38 cellular contexts compared by ENCODE assay signal in genomic region chr5:139524446-139524845, GRCh38. TPM values are rescaled to one million over a fixed set of nuclear protein-coding genes. Genes with fewer than 3 reads are reported as not detected.
A peak's percentile ranks its signal among the peaks of the same experiment; 100 is the strongest.
DNase-seq lines count a peak whose midpoint lies in the region; ATAC-seq, FAIRE-seq and TF ChIP-seq lines count a peak whose summit lies in the region.
"Had no signal": no experiment of that assay in that cellular context is flagged by ENCODE, and none has a peak within 500 bp of the region (broad histone marks: within the 10 kb centered on the region; RNA-seq: fewer than 3 reads in every experiment).

No MANE protein-coding gene starts in this region.

- H3K23ac ChIP-seq in mesenchymal stem cell (ENCODE audit: low read length in 2 of 2), result no peak overlapping the region

- ATAC-seq in HepG2 (no peak), right lobe of liver (no peak)
- no peak for ATAC-seq in stimulated activated naive CD8-positive, alpha-beta T cell treated with anti-CD3 and anti-CD28 coated beads, Interleukin-15, amount 100 ng/mL, for 72 hours
- ATAC-seq: activated T-helper 17 cell treated with anti-CD3 and anti-CD28 coated beads, Interleukin-2, amount 50 U/mL, for 72 hours; body of pancreas had no signal

- H2BK12ac ChIP-seq in mesenchymal stem cell (ENCODE audit: low read length in 2 of 2), result no peak overlapping the region

- TF ChIP-seq CTCF in HepG2 (CRISPR knock-in tag; IDR thresholded peaks at IDR 0.05) (no peak), right lobe of liver (IDR thresholded peaks at IDR 0.05) (no peak)

- H3K4me3 Mint-ChIP-seq in stimulated activated naive CD8-positive, alpha-beta T cell treated with anti-CD3 and anti-CD28 coated beads, Interleukin-15, amount 100 ng/mL, for 72 hours, result no peak overlapping the region
- H3K4me3 Mint-ChIP-seq: activated T-helper 17 cell treated with anti-CD3 and anti-CD28 coated beads, Interleukin-2, amount 50 U/mL, for 72 hours; CD4-positive, CD25-positive, alpha-beta regulatory T cell; dendritic cell treated with granulocyte-macrophage colony-stimulating factor and Interleukin-4, amounts not matched to agents 40 ng/mL and 50 ng/mL, for 4 days; endodermal cell; mesothelial cell of epicardium; T-helper 1 cell treated with Interleukin-12 subunit alpha and Interleukin-12 subunit beta and Interleukin-4 antibody, amounts not matched to agents 30 μg/mL and 1 μg/mL, for 36 hours had no signal

- TF ChIP-seq EP300 in HepG2 (IDR thresholded peaks at IDR 0.05; ENCODE audit: low read depth in 2 of 2, low read length in 2 of 2), result no peak
- TF ChIP-seq EP300 in HepG2 (CRISPR knock-in tag; IDR thresholded peaks at IDR 0.05; ENCODE audit: borderline replicate concordance), result no peak

- TF ChIP-seq RAD21 in HepG2 (CRISPR knock-in tag; IDR thresholded peaks at IDR 0.05), result no peak

- no peak overlapping the region for H3K4ac ChIP-seq in mesenchymal stem cell (ENCODE audit: low read depth in 1 of 2, low read length in 2 of 2)

- no peak for FAIRE-seq in HepG2 (lab: Jason Lieb, UNC)
- FAIRE-seq: D721Med had no signal

- in situ Hi-C loops in HepG2 (cut with HindIII; ENCODE audit: extremely low pct_ligation_motif_present, low pct_unique_long_range_greater_than_20kb), result no loop called here

- H3K36me3 ChIP-seq in HepG2 (replicated peaks in 1 of 2; ENCODE audit: control insufficient read depth in 1 of 2, insufficient read depth in 2 of 2, low read length in 2 of 2) (no peaks in the 10 kb centered on the region), right lobe of liver (no peaks in the 10 kb centered on the region), NT2/D1 (ENCODE audit: insufficient read depth, insufficient read length, low read length) (no peaks in the 10 kb centered on the region), mesenchymal stem cell (ENCODE audit: control insufficient read depth in 1 of 2, insufficient read depth in 2 of 2, low read depth in 1 of 2, low read length in 2 of 2) (no peaks in the 10 kb centered on the region)
- H3K36me3 ChIP-seq: esophagus muscularis mucosa, MG63, prostate gland, sigmoid colon, tibial artery had no signal

- POLR2A ChIA-PET in HepG2 (lab: Yijun Ruan, JAX), result interaction anchor here (1.0 to 2.4 kb wide), 2 partner anchors 21 kb away, joined by 3 to 10 read pairs; no protein-coding TSS in a partner anchor

- peak overlapping the region in 1 of 3 experiments; percentile 41; a peak in 2 of 6 replicates for H3K4me3 ChIP-seq in HepG2 (replicated peaks in 1 of 3; ENCODE audit: insufficient read depth in 1 of 3, low read depth in 2 of 3, low read length in 3 of 3)
- no peak overlapping the region for H3K4me3 ChIP-seq in right lobe of liver
- no peak overlapping the region for H3K4me3 ChIP-seq in NT2/D1 (ENCODE audit: insufficient read length, low read depth)
- H3K4me3 ChIP-seq in mesenchymal stem cell (ENCODE audit: insufficient read depth in 1 of 2, low read depth in 1 of 2, low read length in 2 of 2), result no peak overlapping the region
- H3K4me3 ChIP-seq: body of pancreas, esophagus muscularis mucosa, MG63, prostate gland, sigmoid colon, tibial artery had no signal

- H3K4me1 ChIP-seq in HepG2 (ENCODE audit: insufficient read depth, low read length) (peaks cover 74% of the 10 kb centered on the region), right lobe of liver (no peaks in the 10 kb centered on the region), NT2/D1 (ENCODE audit: insufficient read depth, insufficient read length) (peaks cover 3% of the 10 kb centered on the region), mesenchymal stem cell (ENCODE audit: control insufficient read depth, insufficient read depth, low read depth, low read length) (peaks cover 12% of the 10 kb centered on the region)
- H3K4me1 ChIP-seq: esophagus muscularis mucosa, prostate gland, sigmoid colon, tibial artery had no signal

- H3K14ac ChIP-seq in mesenchymal stem cell (ENCODE audit: low read length in 2 of 2), result no peak overlapping the region

- H3K18ac ChIP-seq in mesenchymal stem cell (ENCODE audit: low read depth in 1 of 2, low read length in 2 of 2), result no peak overlapping the region

- CTCF ChIA-PET in HepG2 (lab: Yijun Ruan, JAX; ENCODE audit: low intra/inter-chr PET ratio, low total read pairs), result no interaction called here

- no peak overlapping the region for H2BK5ac ChIP-seq in mesenchymal stem cell (ENCODE audit: low read depth, low read length, poor library complexity, severe bottlenecking)

- peak overlapping the region; percentile 62 for H2AFZ ChIP-seq in HepG2 (ENCODE audit: low read length)
- H2AFZ ChIP-seq in mesenchymal stem cell (ENCODE audit: low read depth, low read length), result no peak overlapping the region

- no peaks in the 10 kb centered on the region for H3K79me1 ChIP-seq in mesenchymal stem cell (replicated peaks; ENCODE audit: low read length, poor library complexity, severe bottlenecking)

- H3K27ac ChIP-seq in HepG2 (ENCODE audit: extremely low read length, insufficient read depth, low read length) (peak overlapping the region; percentile 60), right lobe of liver (no peak overlapping the region), mesenchymal stem cell (ENCODE audit: low read length, poor library complexity, severe bottlenecking) (no peak overlapping the region), caudate nucleus (ENCODE audit: low read depth, low read length) (no peak overlapping the region)
- H3K27ac ChIP-seq: 22Rv1, esophagus muscularis mucosa, sigmoid colon, tibial artery had no signal

- no peaks in the 10 kb centered on the region for H3K27me3 Mint-ChIP-seq in stimulated activated naive CD8-positive, alpha-beta T cell treated with anti-CD3 and anti-CD28 coated beads, Interleukin-15, amount 100 ng/mL, for 72 hours
- H3K27me3 Mint-ChIP-seq: activated T-helper 17 cell treated with anti-CD3 and anti-CD28 coated beads, Interleukin-2, amount 50 U/mL, for 72 hours had no signal

- peak overlapping the region; percentile 95 for H2AK5ac ChIP-seq in mesenchymal stem cell (ENCODE audit: low read length, severe bottlenecking)

- WGBS in HepG2 (ENCODE audit: low lambda C conversion rate), result 100% methylated on average over 3 of the region's 4 CpGs
- 33% methylated on average over 1 of the region's 4 CpGs for WGBS in right lobe of liver (ENCODE audit: insufficient coverage, low coverage, low lambda C conversion rate, missing lambda C conversion rate)
- WGBS in mesenchymal stem cell, result 74% methylated on average over 3 of the region's 4 CpGs

- H3K9me3 ChIP-seq in HepG2 (ENCODE audit: low read length), result no peaks in the 10 kb centered on the region
- H3K9me3 ChIP-seq in right lobe of liver, result no peaks in the 10 kb centered on the region
- H3K9me3 ChIP-seq in NT2/D1 (ENCODE audit: insufficient read depth, low read length), result no peaks in the 10 kb centered on the region
- no peaks in the 10 kb centered on the region for H3K9me3 ChIP-seq in mesenchymal stem cell (ENCODE audit: control insufficient read depth, low read length)
- H3K9me3 ChIP-seq: body of pancreas, esophagus muscularis mucosa, MG63, prostate gland, sigmoid colon, SK-N-SH, tibial artery had no signal

- peak overlapping the region; percentile 15 for H2BK120ac ChIP-seq in mesenchymal stem cell (ENCODE audit: low read depth, low read length)

- H3K9ac ChIP-seq in HepG2 (ENCODE audit: insufficient read depth, low read depth, low read length) (peak overlapping the region; percentile 74; the same call in 1 of the 2 replicates), NT2/D1 (ENCODE audit: insufficient read length, low read depth) (peak overlapping the region; percentile 17), mesenchymal stem cell (ENCODE audit: low read length) (no peak overlapping the region)
- H3K9ac ChIP-seq: SK-N-SH had no signal

- H3K27me3 ChIP-seq in HepG2 (ENCODE audit: control insufficient read depth in 1 of 2, insufficient read depth in 2 of 2, low read length in 2 of 2) (no peaks in the 10 kb centered on the region; a peak in 1 of 5 replicates), right lobe of liver (no peaks in the 10 kb centered on the region), NT2/D1 (ENCODE audit: insufficient read depth, insufficient read length) (no peaks in the 10 kb centered on the region), mesenchymal stem cell (ENCODE audit: control insufficient read depth in 1 of 2, insufficient read depth in 1 of 2, low read length in 2 of 2) (peaks cover 0 to 2% of the 10 kb centered on the region in 2 experiments)
- H3K27me3 ChIP-seq: body of pancreas, esophagus muscularis mucosa, MG63, sigmoid colon, tibial artery had no signal

- no peak overlapping the region for H2BK15ac ChIP-seq in mesenchymal stem cell (ENCODE audit: low read depth, poor library complexity, severe bottlenecking)

- DNase-seq in HepG2 (ENCODE audit: low spot score) (no peak), right lobe of liver (no peak), NT2/D1 (ENCODE audit: low read depth, low spot score) (no peak), mesenchymal stem cell (no peak), dermis blood vessel endothelial cell (no peak), caudate nucleus (lab: John Stamatoyannopoulos, UW) (no peak), NCI-H69 (lab: John Stamatoyannopoulos, UW) (no peak)
- DNase-seq in stimulated activated naive CD8-positive, alpha-beta T cell treated with anti-CD3 and anti-CD28 coated beads, Interleukin-15, amount 100 ng/mL, for 72 hours, result no peak
- DNase-seq: activated naive CD4-positive, alpha-beta T cell treated with anti-CD3 and anti-CD28 coated beads, Interleukin-2, amount 50 U/mL, for 16 hours; body of pancreas; foreskin fibroblast; head of caudate nucleus; KG1; MG63; NCI-H1105 treated with DMSO at 0.1 percent for 48 hours; NCI-H1930; NCI-H2171 treated with DMSO at 0.1 percent for 48 hours; NCI-H524 treated with DMSO at 0.1 percent for 48 hours; NK-92 treated with Interleukin-12 subunit alpha and Interleukin-12 subunit beta, amount 100 ng/mL, for 24 hours; sigmoid colon; SK-N-SH; stimulated activated CD4-positive, alpha-beta T cell treated with anti-CD3 and anti-CD28 coated beads, Interleukin-12 subunit alpha, Interleukin-12 subunit beta, amount 100 ng/mL, for 4 hours; stimulated activated CD4-positive, alpha-beta T cell treated with anti-CD3 and anti-CD28 coated beads, Interleukin-2, amount 100 ng/mL, for 48 hours; tibial artery had no signal

- peak overlapping the region; percentile 82 for H3K4me2 ChIP-seq in HepG2 (ENCODE audit: low read depth, low read length)
- no peak overlapping the region for H3K4me2 ChIP-seq in mesenchymal stem cell (ENCODE audit: low read length, poor library complexity, severe bottlenecking)
- H3K4me2 ChIP-seq: SK-N-SH had no signal

- TF ChIP-seq POLR2A in HepG2 (IDR thresholded peaks at IDR 0.05; ENCODE audit: insufficient read depth in 1 of 2, low read depth in 2 of 2, low read length in 2 of 2), result no peak
- TF ChIP-seq POLR2A in right lobe of liver (IDR thresholded peaks at IDR 0.05), result no peak

- no peaks in the 10 kb centered on the region for H4K20me1 ChIP-seq in HepG2 (ENCODE audit: insufficient read depth, low read length)

- no peaks in the 10 kb centered on the region for H3K4me1 Mint-ChIP-seq in stimulated activated naive CD8-positive, alpha-beta T cell treated with anti-CD3 and anti-CD28 coated beads, Interleukin-15, amount 100 ng/mL, for 72 hours
- H3K4me1 Mint-ChIP-seq: activated T-helper 17 cell treated with anti-CD3 and anti-CD28 coated beads, Interleukin-2, amount 50 U/mL, for 72 hours had no signal

- no peak overlapping the region for H3K27ac Mint-ChIP-seq in stimulated activated naive CD8-positive, alpha-beta T cell treated with anti-CD3 and anti-CD28 coated beads, Interleukin-15, amount 100 ng/mL, for 72 hours
- H3K27ac Mint-ChIP-seq: activated T-helper 17 cell treated with anti-CD3 and anti-CD28 coated beads, Interleukin-2, amount 50 U/mL, for 72 hours; mesothelial cell of epicardium; T-helper 1 cell treated with Interleukin-12 subunit alpha and Interleukin-12 subunit beta and Interleukin-4 antibody, amounts not matched to agents 30 μg/mL and 1 μg/mL, for 36 hours had no signal

- H4K91ac ChIP-seq in mesenchymal stem cell (ENCODE audit: low read length), result no peak overlapping the region

- intact Hi-C loops in HepG2 (cut with micrococcal nuclease; ENCODE audit: unreplicated experiment), result no loop called here
- intact Hi-C loops in right lobe of liver (cut with DNase I), result no loop called here

- H3K79me2 ChIP-seq in HepG2 (ENCODE audit: insufficient read depth, low read length), result peaks cover 52% of the 10 kb centered on the region

- no peaks in the 10 kb centered on the region for H3K9me3 Mint-ChIP-seq in stimulated activated naive CD8-positive, alpha-beta T cell treated with anti-CD3 and anti-CD28 coated beads, Interleukin-15, amount 100 ng/mL, for 72 hours
- H3K9me3 Mint-ChIP-seq: activated T-helper 17 cell treated with anti-CD3 and anti-CD28 coated beads, Interleukin-2, amount 50 U/mL, for 72 hours; dendritic cell treated with granulocyte-macrophage colony-stimulating factor and Interleukin-4, amounts not matched to agents 40 ng/mL and 50 ng/mL, for 4 days; mesothelial cell of epicardium; T-helper 1 cell treated with Interleukin-12 subunit alpha and Interleukin-12 subunit beta and Interleukin-4 antibody, amounts not matched to agents 30 μg/mL and 1 μg/mL, for 36 hours had no signal

- BruUV-seq in HepG2 (replicated peaks; lab: Mats Ljungman, UMichigan), result no TSS peak

- H4K8ac ChIP-seq in mesenchymal stem cell (ENCODE audit: low read length), result no peak overlapping the region

RNA-seq across cellular contexts. Expression of gene UBE2D2, which starts 36.7 kb away (rescaled TPM):
- 109 and 118 TPM in 2 replicates for total RNA-seq in HepG2 (2016; rRNA removed; fragmentation: Illumina TruSeq; extraction: Trizol)
- total RNA-seq in HepG2 (2016; cell fraction: cytosol; rRNA removed; fragmentation: Illumina TruSeq; extraction: Trizol; ENCODE audit: low read depth), result 111 and 139 TPM in 2 replicates
- total RNA-seq in HepG2 (2016; cell fraction: insoluble cytoplasmic fraction; rRNA removed; fragmentation: Illumina TruSeq; extraction: Trizol), result 93.2 and 113 TPM in 2 replicates
- 196 and 210 TPM in 2 replicates for total RNA-seq in HepG2 (2016; cell fraction: membrane; rRNA removed; fragmentation: Illumina TruSeq; extraction: Trizol)
- total RNA-seq in HepG2 (2016; cell fraction: nucleus; rRNA removed; fragmentation: Illumina TruSeq; extraction: Trizol), result 43.4 and 55.4 TPM in 2 replicates
- 59.9 and 79.1 TPM in 2 replicates for polyA plus RNA-seq in HepG2 (2011; rRNA removed)
- 23.8 and 37.3 TPM in 2 replicates for polyA plus RNA-seq in HepG2 (2011; cell fraction: cytosol; rRNA removed)
- polyA plus RNA-seq in HepG2 (2011; cell fraction: nucleus; rRNA removed), result 22.3 and 35.1 TPM in 2 replicates
- polyA plus RNA-seq in HepG2 (2012), result 154 and 174 TPM in 2 replicates
- 266 and 332 TPM in 2 replicates for polyA plus RNA-seq in HepG2 (2016; cell fraction: cytosol; fragmentation: Illumina TruSeq; extraction: Trizol; ENCODE audit: low read depth)
- 161 and 175 TPM in 2 replicates for polyA plus RNA-seq in HepG2 (2016; cell fraction: insoluble cytoplasmic fraction; fragmentation: Illumina TruSeq; extraction: Trizol; ENCODE audit: low read depth)
- 293 and 345 TPM in 2 replicates for polyA plus RNA-seq in HepG2 (2016; cell fraction: membrane; fragmentation: Illumina TruSeq; extraction: Trizol; ENCODE audit: low read depth)
- 120 and 128 TPM in 2 replicates for polyA plus RNA-seq in HepG2 (2016; cell fraction: nucleus; fragmentation: Illumina TruSeq; extraction: Trizol; ENCODE audit: insufficient read depth, low read depth)
- polyA minus RNA-seq in HepG2 (2011; rRNA and poly(A)+ RNA removed; ENCODE audit: low replicate concordance), result 14.5 and 25.8 TPM in 2 replicates
- polyA minus RNA-seq in HepG2 (2011; cell fraction: cytosol; rRNA and poly(A)+ RNA removed), result 41.2 and 47.5 TPM in 2 replicates
- 32.2 and 38.5 TPM in 2 replicates for polyA minus RNA-seq in HepG2 (2011; cell fraction: nucleus; rRNA and poly(A)+ RNA removed)
- 10 to 100 TPM; 38.3 to 68.3 (median 53.1) TPM for total RNA-seq in right lobe of liver
- polyA plus RNA-seq in mesenchymal stem cell (2013, experiment 1 of 2), result 102 TPM
- polyA plus RNA-seq in mesenchymal stem cell (2013, experiment 2 of 2), result 107 TPM
- total RNA-seq in dermis blood vessel endothelial cell, result 68.5 and 71.6 TPM in 2 replicates

RNA-seq across cellular contexts. Expression of gene STING1, which starts 41.9 kb away (rescaled TPM):
- 0.56 and 1.3 TPM in 2 replicates for total RNA-seq in HepG2 (2016; rRNA removed; fragmentation: Illumina TruSeq; extraction: Trizol)
- total RNA-seq in HepG2 (2016; cell fraction: cytosol; rRNA removed; fragmentation: Illumina TruSeq; extraction: Trizol; ENCODE audit: low read depth), result 0.40 and 0.71 TPM in 2 replicates
- total RNA-seq in HepG2 (2016; cell fraction: insoluble cytoplasmic fraction; rRNA removed; fragmentation: Illumina TruSeq; extraction: Trizol), result 0.59 and 1.8 TPM in 2 replicates
- 1.0 and 1.5 TPM in 2 replicates for total RNA-seq in HepG2 (2016; cell fraction: membrane; rRNA removed; fragmentation: Illumina TruSeq; extraction: Trizol)
- 2.5 and 3.9 TPM in 2 replicates for total RNA-seq in HepG2 (2016; cell fraction: nucleus; rRNA removed; fragmentation: Illumina TruSeq; extraction: Trizol)
- polyA plus RNA-seq in HepG2 (2011; rRNA removed), result 4.4 and 5.1 TPM in 2 replicates
- 2.4 and 3.4 TPM in 2 replicates for polyA plus RNA-seq in HepG2 (2011; cell fraction: cytosol; rRNA removed)
- polyA plus RNA-seq in HepG2 (2011; cell fraction: nucleus; rRNA removed), result 22.3 and 29.1 TPM in 2 replicates
- 2.3 and 2.4 TPM in 2 replicates for polyA plus RNA-seq in HepG2 (2012)
- polyA plus RNA-seq in HepG2 (2016; cell fraction: cytosol; fragmentation: Illumina TruSeq; extraction: Trizol; ENCODE audit: low read depth), result 0.61 and 0.71 TPM in 2 replicates
- polyA plus RNA-seq in HepG2 (2016; cell fraction: insoluble cytoplasmic fraction; fragmentation: Illumina TruSeq; extraction: Trizol; ENCODE audit: low read depth), result 1.1 and 1.5 TPM in 2 replicates
- 0.69 and 1.1 TPM in 2 replicates for polyA plus RNA-seq in HepG2 (2016; cell fraction: membrane; fragmentation: Illumina TruSeq; extraction: Trizol; ENCODE audit: low read depth)
- 4.0 and 5.3 TPM in 2 replicates for polyA plus RNA-seq in HepG2 (2016; cell fraction: nucleus; fragmentation: Illumina TruSeq; extraction: Trizol; ENCODE audit: insufficient read depth, low read depth)
- polyA minus RNA-seq in HepG2 (2011; rRNA and poly(A)+ RNA removed; ENCODE audit: low replicate concordance), result 3.6 and 36.7 TPM in 2 replicates
- 2.2 and 3.8 TPM in 2 replicates for polyA minus RNA-seq in HepG2 (2011; cell fraction: cytosol; rRNA and poly(A)+ RNA removed)
- 4.4 and 5.2 TPM in 2 replicates for polyA minus RNA-seq in HepG2 (2011; cell fraction: nucleus; rRNA and poly(A)+ RNA removed)
- total RNA-seq in right lobe of liver, result 10 to 100 TPM in 2 of 6 experiments, 1 to 10 TPM in 4; 4.9 to 11.3 (median 7.0) TPM
- polyA plus RNA-seq in mesenchymal stem cell (2013, experiment 1 of 2), result 63.5 TPM
- polyA plus RNA-seq in mesenchymal stem cell (2013, experiment 2 of 2), result 59.7 TPM
- 36.9 and 69.6 TPM in 2 replicates for total RNA-seq in dermis blood vessel endothelial cell

RNA-seq across cellular contexts. Expression of gene SMIM33, which starts 53.6 kb away (rescaled TPM):
- total RNA-seq in HepG2 (2016; rRNA removed; fragmentation: Illumina TruSeq; extraction: Trizol) (not detected in 2 replicates), right lobe of liver (not detected), dermis blood vessel endothelial cell (not detected in 2 replicates)
- total RNA-seq in HepG2 (2016; cell fraction: cytosol; rRNA removed; fragmentation: Illumina TruSeq; extraction: Trizol; ENCODE audit: low read depth), result not detected in 2 replicates
- total RNA-seq in HepG2 (2016; cell fraction: insoluble cytoplasmic fraction; rRNA removed; fragmentation: Illumina TruSeq; extraction: Trizol), result not detected in 2 replicates
- not detected in 2 replicates for total RNA-seq in HepG2 (2016; cell fraction: membrane; rRNA removed; fragmentation: Illumina TruSeq; extraction: Trizol)
- total RNA-seq in HepG2 (2016; cell fraction: nucleus; rRNA removed; fragmentation: Illumina TruSeq; extraction: Trizol), result not detected in 2 replicates
- polyA plus RNA-seq in HepG2 (2011; rRNA removed), result 0.03 TPM in 1 of 2 replicates, not detected in the other
- polyA plus RNA-seq in HepG2 (2011; cell fraction: cytosol; rRNA removed), result not detected in 2 replicates
- not detected in 2 replicates for polyA plus RNA-seq in HepG2 (2011; cell fraction: nucleus; rRNA removed)
- not detected in 2 replicates for polyA plus RNA-seq in HepG2 (2012)
- not detected in 2 replicates for polyA plus RNA-seq in HepG2 (2016; cell fraction: cytosol; fragmentation: Illumina TruSeq; extraction: Trizol; ENCODE audit: low read depth)
- polyA plus RNA-seq in HepG2 (2016; cell fraction: insoluble cytoplasmic fraction; fragmentation: Illumina TruSeq; extraction: Trizol; ENCODE audit: low read depth), result not detected in 2 replicates
- not detected in 2 replicates for polyA plus RNA-seq in HepG2 (2016; cell fraction: membrane; fragmentation: Illumina TruSeq; extraction: Trizol; ENCODE audit: low read depth)
- not detected in 2 replicates for polyA plus RNA-seq in HepG2 (2016; cell fraction: nucleus; fragmentation: Illumina TruSeq; extraction: Trizol; ENCODE audit: insufficient read depth, low read depth)
- polyA minus RNA-seq in HepG2 (2011; rRNA and poly(A)+ RNA removed; ENCODE audit: low replicate concordance), result 0.18 TPM in 1 of 2 replicates, not detected in the other
- polyA minus RNA-seq in HepG2 (2011; cell fraction: cytosol; rRNA and poly(A)+ RNA removed), result not detected in 2 replicates
- polyA minus RNA-seq in HepG2 (2011; cell fraction: nucleus; rRNA and poly(A)+ RNA removed), result not detected in 2 replicates
- polyA plus RNA-seq in mesenchymal stem cell (2013, experiment 1 of 2), result not detected
- polyA plus RNA-seq in mesenchymal stem cell (2013, experiment 2 of 2), result not detected
- total RNA-seq: body of pancreas, Daoy, endodermal cell, esophagus muscularis mucosa, kidney epithelial cell, mesothelial cell of epicardium, prostate gland, Right ventricle myocardium inferior, sigmoid colon had no signal
- polyA plus RNA-seq: liver, SK-N-SH had no signal
